23 cellular contexts compared by ENCODE assay signal in genomic region chr11:73680687-73681086, GRCh38. TPM values are rescaled to one million over a fixed set of nuclear protein-coding genes. Genes with fewer than 3 reads are reported as not detected.
A peak's percentile ranks its signal among the peaks of the same experiment; 100 is the strongest.
DNase-seq lines count a peak whose midpoint lies in the region; ATAC-seq and TF ChIP-seq lines count a peak whose summit lies in the region.
"Had no signal": no experiment of that assay in that cellular context is flagged by ENCODE, and none has a peak within 500 bp of the region (broad histone marks: within the 10 kb centered on the region; RNA-seq: fewer than 3 reads in every experiment).

No MANE protein-coding gene starts in this region.

- H3K4me1 ChIP-seq in left lung (no peaks in the 10 kb centered on the region), prostate gland (replicated peaks) (no peaks in the 10 kb centered on the region)
- H3K4me1 ChIP-seq: Caco-2 had no signal

- H3K9me3 ChIP-seq in left lung, result no peaks in the 10 kb centered on the region
- H3K9me3 ChIP-seq in prostate gland, result no peaks in the 10 kb centered on the region
- H3K9me3 ChIP-seq: Caco-2, SK-N-SH had no signal

- ATAC-seq in left lung, result peak; percentile 90
- ATAC-seq: CD8-positive, alpha-beta T cell; GM23338; PC-3 had no signal

- WGBS in prostate gland, result 21% methylated on average over 2 of the region's 2 CpGs

- H3K4me3 ChIP-seq in choroid plexus epithelial cell (ENCODE audit: low read depth, low read length), result no peak overlapping the region
- H3K4me3 ChIP-seq in left lung, result no peak overlapping the region
- no peak overlapping the region for H3K4me3 ChIP-seq in prostate gland
- H3K4me3 ChIP-seq: GM23338 had no signal

- H3K27ac ChIP-seq in C4-2B (peak overlapping the region; percentile 31; the same call in 1 of the 2 replicates), left lung (peak overlapping the region in 1 of 2 donors; percentile 18), prostate gland (no peak overlapping the region)
- H3K27ac ChIP-seq: HL-60 had no signal

- DNase-seq in choroid plexus epithelial cell (ENCODE audit: low read depth) (peak; percentile 48), left lung (no peak), prostate gland (ENCODE audit: low spot score) (peak; percentile 19), kidney glomerular epithelial cell (lab: John Stamatoyannopoulos, UW) (no peak), amniotic stem cell (lab: John Stamatoyannopoulos, UW) (no peak), NOMO-1 treated with DMSO at 0.1 percent for 48 hours (lab: John Stamatoyannopoulos, UW; ENCODE audit: unreplicated experiment) (no peak), AG08396 (ENCODE audit: low spot score) (no peak)
- DNase-seq: C1 segment of cervical spinal cord; Caco-2; CD8-positive, alpha-beta T cell; H9; Karpas-422; NCI-H1092 treated with DMSO at 0.1 percent for 48 hours; NCI-H1436; NCI-H187 treated with DMSO at 0.1 percent for 48 hours; NCI-H2171 treated with DMSO at 0.1 percent for 48 hours; NCI-H524; NCI-H774; PC-3; SK-N-SH had no signal

- H3K36me3 ChIP-seq in left lung (peaks cover 3 to 70% of the 10 kb centered on the region in 2 donors), prostate gland (no peaks in the 10 kb centered on the region)

- intact Hi-C loops in left lung (cut with DNase I) (no loop called here), prostate gland (cut with DNase I) (no loop called here)

- TF ChIP-seq CTCF in C4-2B (conservative IDR thresholded peaks at IDR 0.05), result no peak
- no peak for TF ChIP-seq CTCF in choroid plexus epithelial cell (conservative IDR thresholded peaks at IDR 0.05; ENCODE audit: low read depth, low read length)
- no peak for TF ChIP-seq CTCF in left lung (IDR thresholded peaks at IDR 0.05)
- no peak for TF ChIP-seq CTCF in prostate gland (IDR thresholded peaks at IDR 0.05)

- TF ChIP-seq POLR2A in prostate gland (IDR thresholded peaks at IDR 0.05), result no peak

- H3K27me3 ChIP-seq in left lung (no peaks in the 10 kb centered on the region), prostate gland (replicated peaks; ENCODE audit: insufficient read depth) (no peaks in the 10 kb centered on the region)

RNA-seq across cellular contexts. Expression of gene PLEKHB1, which starts 34.3 kb away (rescaled TPM):
- 10 to 100 TPM; 16.7 to 32.2 TPM for total RNA-seq in left lung
- total RNA-seq in prostate gland, result 10 to 100 TPM; 30.8 to 64.9 TPM

Comparison
In these comparisons a context has a peak if more than half of its experiments do, and no peak if none do; other contexts are left out.
1. DNase-seq: peak in choroid plexus epithelial cell (single experiment) and prostate gland (single experiment); none in left lung (0 of 2), kidney glomerular epithelial cell (single experiment), amniotic stem cell (single experiment), NOMO-1 treated with DMSO at 0.1 percent for 48 hours (single experiment) and AG08396 (single experiment).